In genomic region chr11:43619863-43620505, GRCh38 we compare ENCODE assay signal across 26 cellular contexts.
DNase-seq lines count a peak whose midpoint lies in the region; ATAC-seq, FAIRE-seq and TF ChIP-seq lines count a peak whose summit lies in the region.
"Had no signal": no experiment of that assay in that cellular context is flagged by ENCODE, and none has a peak within 500 bp of the region (broad histone marks: within the 10 kb centered on the region; RNA-seq: fewer than 3 reads in every experiment).

No MANE protein-coding gene starts in this region.

- no peaks in the 10 kb centered on the region for H3K79me2 ChIP-seq in K562 (ENCODE audit: control insufficient read depth, insufficient read depth, low read length)

- H4K5ac ChIP-seq in IMR-90 (ENCODE audit: low read depth, low read length), result no peak overlapping the region

- intact Hi-C loops in IMR-90 (cut with micrococcal nuclease) (no loop called here), K562 (cut with micrococcal nuclease) (no loop called here)

- no peak overlapping the region for H2BK20ac ChIP-seq in IMR-90 (ENCODE audit: low read depth, low read length)

- H3K4ac ChIP-seq in IMR-90 (ENCODE audit: low read depth, low read length), result no peak overlapping the region

- no peak overlapping the region for H4K91ac ChIP-seq in IMR-90 (ENCODE audit: insufficient read depth, low read depth, low read length)

- FAIRE-seq in A549 (lab: Jason Lieb, UNC), result no peak
- no peak for FAIRE-seq in K562 (lab: Jason Lieb, UNC)
- FAIRE-seq: GM12878, GM12892, GM18507 had no signal

- DNase-seq in DMS53 (lab: John Stamatoyannopoulos, UW) (peak; percentile 1), DMS53 treated with DMSO at 0.1 percent for 48 hours (lab: John Stamatoyannopoulos, UW; ENCODE audit: unreplicated experiment) (no peak), A549 (ENCODE audit: low read depth in 1 of 2, low spot score in 1 of 2) (no peak), IMR-90 (no peak), K562 (ENCODE audit: extremely low read depth in 1 of 4, low spot score in 3 of 4) (no peak), activated gamma-delta T cell treated with Interleukin-2 at 50 U/mL for 16 hours (no peak)
- DNase-seq in stimulated activated CD4-positive, alpha-beta T cell treated with anti-CD3 and anti-CD28 coated beads, Interleukin-4, amount 100 ng/mL, for 4 hours, result no peak
- DNase-seq: ACHN; BE2C; C1 segment of cervical spinal cord; CD4-positive, alpha-beta memory T cell; CD4-positive, CD25-positive, alpha-beta regulatory T cell; CD8-positive, alpha-beta memory T cell; COR-L47; DMS 273 treated with DMSO at 0.1 percent for 48 hours; DMS153; DMS79; DND-41; EL; GDM1 had no signal

- H3K36me3 ChIP-seq in IMR-90 (ENCODE audit: control insufficient read depth, insufficient read depth, low read length), result no peaks in the 10 kb centered on the region
- H3K36me3 ChIP-seq in K562 (ENCODE audit: control insufficient read depth, insufficient read depth, low read length), result no peaks in the 10 kb centered on the region
- H3K36me3 ChIP-seq: BE2C, BLaER1 had no signal

- no peak overlapping the region for H2AK9ac ChIP-seq in IMR-90 (replicated peaks; ENCODE audit: low read depth, low read length, poor library complexity)

- POLR2A ChIA-PET in A549 (lab: Yijun Ruan, JAX), result no interaction called here
- POLR2A ChIA-PET in IMR-90 (lab: Charles Lee; ENCODE audit: unreplicated experiment), result no interaction called here
- POLR2A ChIA-PET in K562 (lab: Yijun Ruan, JAX), result no interaction called here

- no peak overlapping the region for H4K8ac ChIP-seq in IMR-90 (ENCODE audit: low read depth in 2 of 2, low read length in 2 of 2)

- H2BK15ac ChIP-seq in IMR-90 (ENCODE audit: low read depth, low read length), result no peak overlapping the region

- no peak for TF ChIP-seq RAD21 in A549 (conservative IDR thresholded peaks at IDR 0.05 in 1 of 2, IDR thresholded peaks at IDR 0.05 in 1 of 2)
- no peak for TF ChIP-seq RAD21 in IMR-90 (IDR thresholded peaks at IDR 0.05; ENCODE audit: low read length)
- no peak for TF ChIP-seq RAD21 in K562 (CRISPR knock-in tag; conservative IDR thresholded peaks at IDR 0.05 in 1 of 2, IDR thresholded peaks at IDR 0.05 in 1 of 2)

- H3K4me3 ChIP-seq in A549 (no peak overlapping the region), IMR-90 (ENCODE audit: insufficient read depth, low read depth, low read length) (no peak overlapping the region), K562 (no peak overlapping the region)
- H3K4me3 ChIP-seq: BLaER1, GM12878 had no signal

- H2BK120ac ChIP-seq in IMR-90 (ENCODE audit: low read depth, low read length), result no peak overlapping the region

- H3K27ac ChIP-seq in A549, result no peak overlapping the region
- no peak overlapping the region for H3K27ac ChIP-seq in IMR-90 (ENCODE audit: insufficient read depth, low read length)
- H3K27ac ChIP-seq in K562 (ENCODE audit: extremely low read depth, low read depth, low read length), result no peak overlapping the region
- H3K27ac ChIP-seq: 22Rv1, BLaER1 had no signal

- TF ChIP-seq EP300 in A549 (IDR thresholded peaks at IDR 0.05) (no peak), K562 (IDR thresholded peaks at IDR 0.05; ENCODE audit: low read length) (no peak)

- CTCF ChIA-PET in A549 (lab: Yijun Ruan, JAX) (no interaction called here), IMR-90 (lab: Yijun Ruan, JAX) (no interaction called here), K562 (lab: Yijun Ruan, JAX; ENCODE audit: low intra/inter-chr PET ratio) (no interaction called here)

- in situ Hi-C loops in IMR-90 (cut with MboI; ENCODE audit: low sequenced_read_pairs), result no loop called here
- in situ Hi-C loops in K562 (cut with MboI), result no loop called here

- H4K20me1 ChIP-seq in IMR-90 (ENCODE audit: insufficient read depth, low read length), result no peaks in the 10 kb centered on the region
- no peaks in the 10 kb centered on the region for H4K20me1 ChIP-seq in K562 (replicated peaks; ENCODE audit: control insufficient read depth, insufficient read depth, low read length)
- H4K20me1 ChIP-seq: BLaER1 had no signal

- H3K27me3 ChIP-seq in IMR-90 (ENCODE audit: control insufficient read depth, insufficient read depth, low read length) (no peaks in the 10 kb centered on the region), K562 (ENCODE audit: control insufficient read depth in 2 of 2, insufficient read depth in 2 of 2, low read length in 2 of 2) (no peaks in the 10 kb centered on the region)
- H3K27me3 ChIP-seq: BLaER1 had no signal

- H2BK5ac ChIP-seq in IMR-90 (ENCODE audit: low read depth, low read length, poor library complexity, severe bottlenecking), result no peak overlapping the region

- no peak overlapping the region for H3K14ac ChIP-seq in IMR-90 (replicated peaks; ENCODE audit: low read depth, low read length)

- 71% methylated on average over 4 of the region's 4 CpGs for WGBS in A549 (ENCODE audit: missing lambda C conversion rate)
- WGBS in IMR-90 (ENCODE audit: extremely low coverage in 2 of 2, insufficient read length in 1 of 2), 2 experiments, result 100% methylated on average over 1 of the region's 4 CpGs; no CpG with 5 or more reads in 1 of the 2 experiments
- WGBS in K562 (ENCODE audit: insufficient coverage, low coverage, missing lambda C conversion rate), result 18% methylated on average over 4 of the region's 4 CpGs

- no peaks in the 10 kb centered on the region for H3K9me1 ChIP-seq in IMR-90 (ENCODE audit: insufficient read depth, low read length)
- no peaks in the 10 kb centered on the region for H3K9me1 ChIP-seq in K562 (ENCODE audit: control insufficient read depth, insufficient read depth, low read length)

- no peak overlapping the region for H3K9ac ChIP-seq in IMR-90 (ENCODE audit: low read depth, low read length)
- H3K9ac ChIP-seq in K562 (ENCODE audit: insufficient read depth in 1 of 2, low read depth in 2 of 2, low read length in 2 of 2), result no peak overlapping the region
- H3K9ac ChIP-seq: BLaER1 had no signal

- H2AK5ac ChIP-seq in IMR-90 (ENCODE audit: low read depth, low read length), result no peak overlapping the region

- no peak for ATAC-seq in A549
- no peak for ATAC-seq in IMR-90 (ENCODE audit: low read depth)
- no peak for ATAC-seq in K562
- ATAC-seq in GM21423 (IDR thresholded peaks at IDR 0.05; ENCODE audit: unreplicated experiment), result no peak
- ATAC-seq: GM12878 had no signal

- TF ChIP-seq POLR2A in A549 (IDR thresholded peaks at IDR 0.05; ENCODE audit: low read length) (no peak), IMR-90 (IDR thresholded peaks at IDR 0.05; ENCODE audit: low read depth, low read length) (no peak), K562 (conservative IDR thresholded peaks at IDR 0.05) (no peak)

- H3K4me2 ChIP-seq in A549 (no peak overlapping the region), IMR-90 (ENCODE audit: low read depth, low read length) (no peak overlapping the region), K562 (ENCODE audit: insufficient read depth, low read length) (no peak overlapping the region)
- H3K4me2 ChIP-seq: BLaER1 had no signal

- no peaks in the 10 kb centered on the region for H3K4me1 ChIP-seq in A549
- no peaks in the 10 kb centered on the region for H3K4me1 ChIP-seq in IMR-90 (ENCODE audit: control insufficient read depth, insufficient read depth, low read length)
- no peaks in the 10 kb centered on the region for H3K4me1 ChIP-seq in K562 (replicated peaks in 1 of 2; ENCODE audit: control insufficient read depth in 2 of 2, insufficient read depth in 2 of 2, low read length in 2 of 2)
- H3K4me1 ChIP-seq: BE2C, BLaER1 had no signal

- no peak overlapping the region for H3K23ac ChIP-seq in IMR-90 (ENCODE audit: low read depth, low read length)

- BruUV-seq in IMR-90 (replicated peaks; lab: Mats Ljungman, UMichigan) (no TSS peak), K562 (replicated peaks; lab: Mats Ljungman, UMichigan) (no TSS peak)

- TF ChIP-seq CTCF in A549 (IDR thresholded peaks at IDR 0.05), result no peak
- TF ChIP-seq CTCF in IMR-90 (conservative IDR thresholded peaks at IDR 0.05; ENCODE audit: low read depth, low read length), result no peak
- TF ChIP-seq CTCF in K562 (IDR thresholded peaks at IDR 0.05 in 2 of 3, conservative IDR thresholded peaks at IDR 0.05 in 1 of 3; ENCODE audit: insufficient read depth in 2 of 3, low read depth in 1 of 3, low read length in 3 of 3), result no peak

- H3K18ac ChIP-seq in IMR-90 (ENCODE audit: low read depth, low read length), result no peak overlapping the region

- H2AFZ ChIP-seq in IMR-90 (replicated peaks; ENCODE audit: low read length, poor library complexity) (no peak overlapping the region), K562 (ENCODE audit: low read depth, low read length) (no peak overlapping the region; the same call in 1 of the 2 replicates)

- no peak overlapping the region for H3K56ac ChIP-seq in IMR-90 (ENCODE audit: extremely low read depth, insufficient read depth, low read length)

- H3K9me3 ChIP-seq in A549 (peaks cover 11% of the 10 kb centered on the region; the same call in 2 of the 3 replicates), IMR-90 (ENCODE audit: control insufficient read depth, insufficient read depth, low read length) (no peaks in the 10 kb centered on the region), K562 (replicated peaks; ENCODE audit: control insufficient read depth, insufficient read depth, low read depth, low read length) (no peaks in the 10 kb centered on the region)
- H3K9me3 ChIP-seq: BE2C had no signal

- dilution Hi-C loops in IMR-90 (cut with HindIII; ENCODE audit: low sequenced_read_pairs, unreplicated experiment), result no loop called here

- H3K79me1 ChIP-seq in IMR-90 (ENCODE audit: low read depth in 1 of 2, low read length in 2 of 2), result no peaks in the 10 kb centered on the region

TF ChIP-seq in A549, 52 proteins besides CTCF, POLR2A, EP300 and RAD21 (continues in another document):
- TF ChIP-seq HDAC2 (IDR thresholded peaks at IDR 0.05), result no peak

TF ChIP-seq in IMR-90, 13 proteins besides CTCF, POLR2A, EP300 and RAD21 (continues in another document):
- TF ChIP-seq MXI1 (IDR thresholded peaks at IDR 0.05; ENCODE audit: borderline replicate concordance, low read depth, low read length) (no peak), MAZ (IDR thresholded peaks at IDR 0.05; ENCODE audit: borderline replicate concordance, low read depth, low read length) (no peak), SMC3 (IDR thresholded peaks at IDR 0.05; ENCODE audit: low read depth, low read length) (no peak), NFE2L2 (IDR thresholded peaks at IDR 0.05; ENCODE audit: low read depth, low read length) (0 out of 2 replicates have a peak, but pooled peaks have one; percentile 12), CHD1 (IDR thresholded peaks at IDR 0.05; ENCODE audit: low read depth, low read length) (no peak), BHLHE40 (IDR thresholded peaks at IDR 0.05; ENCODE audit: low read depth, low read length) (no peak)

TF ChIP-seq in K562, 482 proteins besides CTCF, POLR2A, EP300 and RAD21 (continues in another document):
- TF ChIP-seq C11orf30 (IDR thresholded peaks at IDR 0.05; ENCODE audit: low read depth) (peak; percentile 29; the same call in 1 of the 2 replicates), NFE2L1 (tag; IDR thresholded peaks at IDR 0.05; ENCODE audit: borderline replicate concordance, low read depth) (peak; percentile 36; the same call in 1 of the 2 replicates), MED1 (CRISPR knock-in tag; IDR thresholded peaks at IDR 0.05; ENCODE audit: borderline replicate concordance) (no peak), MAFF (IDR thresholded peaks at IDR 0.05; ENCODE audit: low read length) (peak; percentile 14; the same call in 1 of the 2 replicates), NFE2 (IDR thresholded peaks at IDR 0.05; ENCODE audit: low read depth) (peak; percentile 36; the same call in 1 of the 2 replicates), RBM25 (IDR thresholded peaks at IDR 0.05; ENCODE audit: low read depth, low read length, severe bottlenecking) (peak; percentile 85)
